8 cellular contexts compared by ENCODE assay signal in genomic region chr2:115165529-115166109, GRCh38.
A peak's percentile ranks its signal among the peaks of the same experiment; 100 is the strongest.
DNase-seq lines count a peak whose midpoint lies in the region; ATAC-seq and TF ChIP-seq lines count a peak whose summit lies in the region.

No MANE protein-coding gene starts in this region.

- peak; percentile 64 to 74 for TF ChIP-seq RAD21 in liver (IDR thresholded peaks at IDR 0.05)

- H3K27me3 Mint-ChIP-seq in activated CD4-positive, alpha-beta T cell treated with anti-CD3 and anti-CD28 coated beads for 36 hours: peaks cover 19% of the 10 kb centered on the region

- peaks cover 0 to 8% (median 4%) of the 10 kb centered on the region in 4 donors for H3K4me1 ChIP-seq in liver (ENCODE audit: control insufficient read depth in 4 of 4, insufficient read depth in 4 of 4, low read length in 3 of 4)

- peak; percentile 7 for DNase-seq in activated CD4-positive, alpha-beta T cell treated with anti-CD3 and anti-CD28 coated beads for 36 hours
- no peak for DNase-seq in activated CD4-positive, alpha-beta T cell treated with anti-CD3 and anti-CD28 coated beads, Interleukin-2, amount 50 U/mL, for 48 hours
- DNase-seq in NCI-H1092 (lab: John Stamatoyannopoulos, UW) (peak; percentile 0), HEK293T (ENCODE audit: extremely low spot score) (no peak), lower leg skin (ENCODE audit: low spot score in 2 of 2) (no peak)

- no peaks in the 10 kb centered on the region for H3K36me3 Mint-ChIP-seq in activated CD4-positive, alpha-beta T cell treated with anti-CD3 and anti-CD28 coated beads for 36 hours (ENCODE audit: low read depth)

- peaks cover 2 to 14% (median 6%) of the 10 kb centered on the region in 4 donors for H3K27me3 ChIP-seq in liver (ENCODE audit: control insufficient read depth in 4 of 4, insufficient read depth in 4 of 4, low read length in 3 of 4)

- H3K4me3 ChIP-seq in liver (ENCODE audit: low read depth in 1 of 3, low read length in 3 of 3) (no peak overlapping the region), lower leg skin (ENCODE audit: low read depth, poor library complexity, severe bottlenecking) (no peak overlapping the region)

- peaks cover 4% of the 10 kb centered on the region for H3K4me1 Mint-ChIP-seq in activated CD4-positive, alpha-beta T cell treated with anti-CD3 and anti-CD28 coated beads for 36 hours

- H3K36me3 ChIP-seq in liver (ENCODE audit: control insufficient read depth in 4 of 4, insufficient read depth in 3 of 4, low read depth in 1 of 4, low read length in 3 of 4): no peaks in the 10 kb centered on the region

- ATAC-seq in activated CD4-positive, alpha-beta T cell treated with anti-CD3 and anti-CD28 coated beads for 36 hours: no peak
- ATAC-seq in HG03108 (IDR thresholded peaks at IDR 0.05; ENCODE audit: unreplicated experiment): no peak

- TF ChIP-seq CTCF in VCaP (conservative IDR thresholded peaks at IDR 0.05) (peak; percentile 70), liver (IDR thresholded peaks at IDR 0.05; ENCODE audit: low read depth, low read length, missing input control) (peak; percentile 33), lower leg skin (IDR thresholded peaks at IDR 0.05) (no peak)

- no peaks in the 10 kb centered on the region for H3K9me3 ChIP-seq in liver (ENCODE audit: control insufficient read depth in 4 of 4, low read length in 3 of 4)

- no peak for TF ChIP-seq POLR2A in lower leg skin (IDR thresholded peaks at IDR 0.05)

- intact Hi-C loops in activated CD4-positive, alpha-beta T cell treated with anti-CD3 and anti-CD28 coated beads for 36 hours (cut with DNase I, micrococcal nuclease): no loop called here
- intact Hi-C loops in lower leg skin (cut with DNase I; ENCODE audit: low total_unique reads): no loop called here

- H3K9ac ChIP-seq in liver (ENCODE audit: low read depth in 1 of 2, low read length in 2 of 2): peak overlapping the region in 1 of 2 donors; percentile 8

- no peak overlapping the region for H3K4me3 Mint-ChIP-seq in activated CD4-positive, alpha-beta T cell treated with anti-CD3 and anti-CD28 coated beads for 36 hours

- CTCF ChIA-PET in activated CD4-positive, alpha-beta T cell treated with anti-CD3 and anti-CD28 coated beads for 36 hours (lab: Charles Lee): interaction anchor here (0.7 kb wide), 1 partner anchor 12 kb away, joined by 3 read pairs; no protein-coding TSS in a partner anchor
- CTCF ChIA-PET in HEK293T (lab: Yijun Ruan, JAX): interaction anchor here (0.8 kb wide), 1 partner anchor 28 kb away, joined by 3 read pairs; no protein-coding TSS in a partner anchor

- POLR2A ChIA-PET in activated CD4-positive, alpha-beta T cell treated with anti-CD3 and anti-CD28 coated beads for 36 hours (lab: Charles Lee): no interaction called here
- POLR2A ChIA-PET in HEK293T (lab: Yijun Ruan, JAX): no interaction called here

- WGBS in liver: 41% methylated on average over 6 of the region's 6 CpGs
- WGBS in lower leg skin, 2 donors: 25 to 30% methylated on average over 6 of the region's 6 CpGs

- H3K27ac ChIP-seq in VCaP (no peak overlapping the region), liver (ENCODE audit: low read depth in 1 of 2, low read length in 2 of 2) (no peak overlapping the region)

- H3K27ac Mint-ChIP-seq in activated CD4-positive, alpha-beta T cell treated with anti-CD3 and anti-CD28 coated beads for 36 hours: no peak overlapping the region

- no peaks in the 10 kb centered on the region for H3K9me3 Mint-ChIP-seq in activated CD4-positive, alpha-beta T cell treated with anti-CD3 and anti-CD28 coated beads for 36 hours (ENCODE audit: low read depth)

TF ChIP-seq in liver, 16 proteins besides CTCF, POLR2A, EP300 and RAD21 (continues in another document):
- TF ChIP-seq GABPA (IDR thresholded peaks at IDR 0.05 in 1 of 2, conservative IDR thresholded peaks at IDR 0.05 in 1 of 2) (no peak), YY1 (IDR thresholded peaks at IDR 0.05) (no peak), JUND (IDR thresholded peaks at IDR 0.05) (no peak), ZBTB33 (IDR thresholded peaks at IDR 0.05) (no peak), MAX (IDR thresholded peaks at IDR 0.05) (no peak), HNF4A (conservative IDR thresholded peaks at IDR 0.05) (no peak), EGR1 (IDR thresholded peaks at IDR 0.05; ENCODE audit: low read depth in 2 of 2) (no peak), FOXA2 (IDR thresholded peaks at IDR 0.05) (no peak), FOXA1 (IDR thresholded peaks at IDR 0.05) (no peak), NR2F2 (IDR thresholded peaks at IDR 0.05) (no peak), SP1 (IDR thresholded peaks at IDR 0.05) (no peak)
- TF ChIP-seq, protein P1, sequence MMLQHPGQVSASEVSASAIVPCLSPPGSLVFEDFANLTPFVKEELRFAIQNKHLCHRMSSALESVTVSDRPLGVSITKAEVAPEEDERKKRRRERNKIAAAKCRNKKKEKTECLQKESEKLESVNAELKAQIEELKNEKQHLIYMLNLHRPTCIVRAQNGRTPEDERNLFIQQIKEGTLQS (IDR thresholded peaks at IDR 0.05): no peak

TF ChIP-seq in HEK293T, 16 proteins besides CTCF, POLR2A, EP300 and RAD21:
- no peak for TF ChIP-seq FOXA1 (IDR thresholded peaks at IDR 0.05)
- TF ChIP-seq, protein P2, sequence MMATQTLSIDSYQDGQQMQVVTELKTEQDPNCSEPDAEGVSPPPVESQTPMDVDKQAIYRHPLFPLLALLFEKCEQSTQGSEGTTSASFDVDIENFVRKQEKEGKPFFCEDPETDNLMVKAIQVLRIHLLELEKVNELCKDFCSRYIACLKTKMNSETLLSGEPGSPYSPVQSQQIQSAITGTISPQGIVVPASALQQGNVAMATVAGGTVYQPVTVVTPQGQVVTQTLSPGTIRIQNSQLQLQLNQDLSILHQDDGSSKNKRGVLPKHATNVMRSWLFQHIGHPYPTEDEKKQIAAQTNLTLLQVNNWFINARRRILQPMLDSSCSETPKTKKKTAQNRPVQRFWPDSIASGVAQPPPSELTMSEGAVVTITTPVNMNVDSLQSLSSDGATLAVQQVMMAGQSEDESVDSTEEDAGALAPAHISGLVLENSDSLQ (IDR thresholded peaks at IDR 0.05): no peak
- no peak for TF ChIP-seq FOXM1 (IDR thresholded peaks at IDR 0.05; ENCODE audit: borderline replicate concordance)
- no peak for TF ChIP-seq TARDBP (IDR thresholded peaks at IDR 0.05)
- TF ChIP-seq HDGF (IDR thresholded peaks at IDR 0.05; ENCODE audit: borderline replicate concordance): no peak
- no peak for TF ChIP-seq ZNF384 (IDR thresholded peaks at IDR 0.05)
- TF ChIP-seq BHLHE40 (IDR thresholded peaks at IDR 0.05; ENCODE audit: borderline replicate concordance): no peak
- no peak for TF ChIP-seq L3MBTL2 (conservative IDR thresholded peaks at IDR 0.05)
- TF ChIP-seq LEF1 (IDR thresholded peaks at IDR 0.05; ENCODE audit: borderline replicate concordance): no peak
- no peak for TF ChIP-seq SUZ12 (IDR thresholded peaks at IDR 0.05)
- no peak for TF ChIP-seq SP1 (IDR thresholded peaks at IDR 0.05)
- TF ChIP-seq ELF4 (IDR thresholded peaks at IDR 0.05): no peak
- no peak for TF ChIP-seq ARNT (IDR thresholded peaks at IDR 0.05)
- TF ChIP-seq NFRKB (IDR thresholded peaks at IDR 0.05): no peak
- TF ChIP-seq CTBP1 (IDR thresholded peaks at IDR 0.05; ENCODE audit: borderline replicate concordance): no peak
- TF ChIP-seq FOXK2 (IDR thresholded peaks at IDR 0.05): no peak

Comparison
In these comparisons a context has a peak if more than half of its experiments do, and no peak if none do; other contexts are left out.
1. DNase-seq: peak in activated CD4-positive, alpha-beta T cell treated with anti-CD3 and anti-CD28 coated beads for 36 hours (single experiment) and NCI-H1092 (single experiment); none in activated CD4-positive, alpha-beta T cell treated with anti-CD3 and anti-CD28 coated beads, Interleukin-2, amount 50 U/mL, for 48 hours (0 of 2), HEK293T (single experiment) and lower leg skin (0 of 2).
2. CTCF ChIP-seq: peak in VCaP (single experiment) and liver (single experiment); none in lower leg skin (0 of 3).